ENCODE assay signal across 8 cellular contexts in the genomic region with DNA sequence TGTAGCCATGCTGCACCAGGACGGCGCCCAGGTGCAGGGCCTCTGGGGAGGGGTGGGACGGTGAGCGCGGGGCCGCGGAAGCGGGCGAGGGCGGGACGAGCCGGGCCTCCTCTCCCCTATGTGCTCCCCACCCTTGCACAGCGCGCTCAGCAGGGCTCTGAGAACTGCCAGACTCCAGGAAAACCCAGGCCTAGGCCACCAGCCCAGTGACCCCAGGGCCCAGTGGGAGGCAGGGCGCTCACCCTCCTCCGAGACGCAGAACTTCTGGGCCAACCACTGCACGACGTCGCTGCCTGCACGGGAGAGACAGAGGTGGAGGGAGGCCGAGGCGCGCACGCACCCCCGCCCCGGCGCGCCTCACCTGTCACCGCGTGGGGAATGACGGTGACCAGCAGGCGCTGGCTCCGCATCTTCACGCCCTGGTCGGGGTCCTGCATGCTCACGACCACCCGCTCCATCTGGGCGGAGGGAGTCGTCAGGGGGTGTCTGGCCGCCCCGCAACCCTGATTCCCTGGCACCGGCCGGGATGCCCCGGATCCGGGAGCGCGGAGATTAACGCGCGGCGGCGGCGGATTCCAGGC. TPM values are rescaled to one million over a fixed set of nuclear protein-coding genes. Genes with fewer than 3 reads are reported as not detected.
A peak's percentile ranks its signal among the peaks of the same experiment; 100 is the strongest.
DNase-seq lines count a peak whose midpoint lies in the region; ATAC-seq, FAIRE-seq and TF ChIP-seq lines count a peak whose summit lies in the region.

No MANE protein-coding gene starts in this region.

- CTCF ChIA-PET in activated CD4-positive, alpha-beta T cell treated with anti-CD3 and anti-CD28 coated beads, Interleukin-2, amount 10 ng/mL, durations not matched to agents 7 days and 5 days (lab: Charles Lee) = interaction anchor here (0.6 kb wide), 1 partner anchor 34 kb away, joined by 4 read pairs; no protein-coding TSS in a partner anchor
- CTCF ChIA-PET in K562 (lab: Yijun Ruan, JAX; ENCODE audit: low intra/inter-chr PET ratio) = no interaction called here

- DNase-seq in activated CD4-positive, alpha-beta T cell treated with anti-CD3 and anti-CD28 coated beads for 48 hours = peak; percentile 40
- DNase-seq in activated CD4-positive, alpha-beta T cell treated with anti-CD3 and anti-CD28 coated beads, Interleukin-2, amount 10 ng/mL, durations not matched to agents 7 days and 5 days = no peak
- DNase-seq in K562 (ENCODE audit: extremely low read depth in 1 of 4, low spot score in 3 of 4) (no peak), kidney epithelial cell (ENCODE audit: low read depth) (no peak), tibial artery (no peak), DMS153 treated with DMSO at 0.1 percent for 48 hours (lab: John Stamatoyannopoulos, UW; ENCODE audit: unreplicated experiment) (no peak)
- no peak for DNase-seq in NK-92 treated with Interleukin-12 subunit alpha and Interleukin-12 subunit beta, amount 100 ng/mL, for 24 hours (lab: John Stamatoyannopoulos, UW)

- TF ChIP-seq CTCF in K562 (IDR thresholded peaks at IDR 0.05 in 2 of 3, conservative IDR thresholded peaks at IDR 0.05 in 1 of 3; ENCODE audit: insufficient read depth in 2 of 3, low read depth in 1 of 3, low read length in 3 of 3) (no peak), kidney epithelial cell (IDR thresholded peaks at IDR 0.05; ENCODE audit: insufficient read depth, low read length, poor library complexity, severe bottlenecking) (no peak), tibial artery (IDR thresholded peaks at IDR 0.05) (no peak)

- H4K20me1 ChIP-seq in K562 (replicated peaks; ENCODE audit: control insufficient read depth, insufficient read depth, low read length) = no peaks in the 10 kb centered on the region

- H3K4me3 Mint-ChIP-seq in activated CD4-positive, alpha-beta T cell treated with anti-CD3 and anti-CD28 coated beads, Interleukin-2, amount 10 ng/mL, durations not matched to agents 7 days and 5 days = no peak overlapping the region

- ATAC-seq in K562 (no peak), HG02885 (IDR thresholded peaks at IDR 0.05; ENCODE audit: poor library complexity, unreplicated experiment) (no peak)

- H3K9me3 Mint-ChIP-seq in activated CD4-positive, alpha-beta T cell treated with anti-CD3 and anti-CD28 coated beads, Interleukin-2, amount 10 ng/mL, durations not matched to agents 7 days and 5 days = no peaks in the 10 kb centered on the region

- H3K27me3 Mint-ChIP-seq in activated CD4-positive, alpha-beta T cell treated with anti-CD3 and anti-CD28 coated beads, Interleukin-2, amount 10 ng/mL, durations not matched to agents 7 days and 5 days = peaks cover 36% of the 10 kb centered on the region

- TF ChIP-seq EP300 in K562 (IDR thresholded peaks at IDR 0.05; ENCODE audit: low read length) = no peak

- WGBS in K562 (ENCODE audit: insufficient coverage, low coverage, missing lambda C conversion rate) = 62% methylated on average over 15 of the region's 54 CpGs

- peaks cover 0 to 67% of the 10 kb centered on the region in 2 experiments; a peak in 2 of 5 replicates for H3K4me1 ChIP-seq in K562 (replicated peaks in 1 of 2; ENCODE audit: control insufficient read depth in 2 of 2, insufficient read depth in 2 of 2, low read length in 2 of 2)
- peaks cover 0 to 20% (median 15%) of the 10 kb centered on the region in 4 donors for H3K4me1 ChIP-seq in tibial artery

- no peak overlapping the region for H3K27ac ChIP-seq in K562 (ENCODE audit: extremely low read depth, low read depth, low read length)
- no peak overlapping the region for H3K27ac ChIP-seq in tibial artery

- no peak for TF ChIP-seq POLR2A in K562 (conservative IDR thresholded peaks at IDR 0.05)

- H3K9ac ChIP-seq in K562 (ENCODE audit: insufficient read depth in 1 of 2, low read depth in 2 of 2, low read length in 2 of 2) = no peak overlapping the region

- no peak for TF ChIP-seq RAD21 in K562 (CRISPR knock-in tag; conservative IDR thresholded peaks at IDR 0.05 in 1 of 2, IDR thresholded peaks at IDR 0.05 in 1 of 2)

- no peaks in the 10 kb centered on the region for H3K79me2 ChIP-seq in K562 (ENCODE audit: control insufficient read depth, insufficient read depth, low read length)

- H3K4me3 ChIP-seq in K562 (no peak overlapping the region), kidney epithelial cell (ENCODE audit: low read depth, low read length) (peak overlapping the region; percentile 11), tibial artery (peak overlapping the region; percentile 44 to 51)

- H3K36me3 ChIP-seq in K562 (ENCODE audit: control insufficient read depth, insufficient read depth, low read length) = no peaks in the 10 kb centered on the region
- H3K36me3 ChIP-seq in kidney epithelial cell (ENCODE audit: control insufficient read depth, insufficient read depth, low read length) = no peaks in the 10 kb centered on the region
- H3K36me3 ChIP-seq in tibial artery = no peaks in the 10 kb centered on the region

- intact Hi-C loops in K562 (cut with micrococcal nuclease) = no loop called here
- intact Hi-C loops in tibial artery (cut with DNase I; ENCODE audit: low total_unique reads) = no loop called here

- H3K36me3 Mint-ChIP-seq in activated CD4-positive, alpha-beta T cell treated with anti-CD3 and anti-CD28 coated beads, Interleukin-2, amount 10 ng/mL, durations not matched to agents 7 days and 5 days (ENCODE audit: low read depth) = no peaks in the 10 kb centered on the region

- H3K27me3 ChIP-seq in K562 (ENCODE audit: control insufficient read depth in 2 of 2, insufficient read depth in 2 of 2, low read length in 2 of 2) = no peaks in the 10 kb centered on the region
- H3K27me3 ChIP-seq in kidney epithelial cell (ENCODE audit: control insufficient read depth, insufficient read depth, low read length) = peaks cover 57% of the 10 kb centered on the region
- peaks cover 0 to 49% of the 10 kb centered on the region in 2 donors for H3K27me3 ChIP-seq in tibial artery

- POLR2A ChIA-PET in activated CD4-positive, alpha-beta T cell treated with anti-CD3 and anti-CD28 coated beads, Interleukin-2, amount 10 ng/mL, durations not matched to agents 7 days and 5 days (lab: Charles Lee) = no interaction called here
- POLR2A ChIA-PET in K562 (lab: Yijun Ruan, JAX) = no interaction called here

- in situ Hi-C loops in K562 (cut with MboI) = no loop called here

- no peak overlapping the region for H2AFZ ChIP-seq in K562 (ENCODE audit: low read depth, low read length)

- no TSS peak for BruUV-seq in K562 (replicated peaks; lab: Mats Ljungman, UMichigan)

- H3K4me2 ChIP-seq in K562 (ENCODE audit: insufficient read depth, low read length) = no peak overlapping the region

- H3K9me1 ChIP-seq in K562 (ENCODE audit: control insufficient read depth, insufficient read depth, low read length) = no peaks in the 10 kb centered on the region

- H3K9me3 ChIP-seq in K562 (replicated peaks; ENCODE audit: control insufficient read depth, insufficient read depth, low read depth, low read length) = no peaks in the 10 kb centered on the region
- no peaks in the 10 kb centered on the region for H3K9me3 ChIP-seq in tibial artery

- FAIRE-seq in K562 (lab: Jason Lieb, UNC) = no peak

- peaks cover 8% of the 10 kb centered on the region for H3K4me1 Mint-ChIP-seq in activated CD4-positive, alpha-beta T cell treated with anti-CD3 and anti-CD28 coated beads, Interleukin-2, amount 10 ng/mL, durations not matched to agents 7 days and 5 days

- H3K27ac Mint-ChIP-seq in activated CD4-positive, alpha-beta T cell treated with anti-CD3 and anti-CD28 coated beads, Interleukin-2, amount 10 ng/mL, durations not matched to agents 7 days and 5 days = no peak overlapping the region

RNA-seq across cellular contexts. Expression of a gene that starts 0.6 kb away (rescaled TPM):
- total RNA-seq in activated CD4-positive, alpha-beta T cell treated with anti-CD3 and anti-CD28 coated beads, Interleukin-2, amount 10 ng/mL, durations not matched to agents 7 days and 5 days = not detected
- total RNA-seq in K562 (2011; cell fraction: chromatin; rRNA removed; ENCODE audit: low replicate concordance) = 0.07 TPM in 1 of 2 replicates, not detected in the other
- not detected in 2 replicates for total RNA-seq in K562 (2011; cell fraction: nucleolus; rRNA removed)
- total RNA-seq in K562 (2011; cell fraction: nucleoplasm; rRNA removed) = not detected in 2 replicates
- not detected in 2 replicates for total RNA-seq in K562 (2014; rRNA removed)
- not detected in 2 replicates for total RNA-seq in K562 (2014; rRNA removed; fragmentation: Illumina TruSeq; extraction: Trizol)
- total RNA-seq in K562 (2015; rRNA removed; fragmentation: Illumina TruSeq; extraction: Trizol) = not detected in 2 replicates
- total RNA-seq in K562 (2021) = not detected in 2 replicates
- not detected in 2 replicates for polyA plus RNA-seq in K562 (2011; rRNA removed)
- not detected in 2 replicates for polyA plus RNA-seq in K562 (2011; cell fraction: cytosol; rRNA removed)
- not detected in 2 replicates for polyA plus RNA-seq in K562 (2011; cell fraction: nucleus; rRNA removed)
- not detected in 2 replicates for polyA plus RNA-seq in K562 (2012)
- not detected in 2 replicates for polyA plus RNA-seq in K562 (2014; fragmentation: Illumina TruSeq; extraction: Trizol)
- polyA plus RNA-seq in K562 (2014; fragmentation: Nextera tagmentation; extraction: Ambion mirVana) = not detected
- polyA plus RNA-seq in K562 (2014; rRNA removed) = not detected in 2 replicates
- polyA minus RNA-seq in K562 (2011; rRNA and poly(A)+ RNA removed) = not detected in 2 replicates
- not detected in 2 replicates for polyA minus RNA-seq in K562 (2011; cell fraction: cytosol; rRNA and poly(A)+ RNA removed)
- polyA minus RNA-seq in K562 (2011; cell fraction: nucleus; rRNA and poly(A)+ RNA removed) = not detected in 2 replicates
- 0.21 TPM in 1 of 2 replicates, not detected in the other for total RNA-seq in kidney epithelial cell

RNA-seq across cellular contexts. Expression of a gene that starts 5.3 kb away (rescaled TPM):
- total RNA-seq in activated CD4-positive, alpha-beta T cell treated with anti-CD3 and anti-CD28 coated beads, Interleukin-2, amount 10 ng/mL, durations not matched to agents 7 days and 5 days = not detected
- total RNA-seq in K562 (2011; cell fraction: chromatin; rRNA removed; ENCODE audit: low replicate concordance) = 2.2 and 9.2 TPM in 2 replicates
- 6.4 and 8.8 TPM in 2 replicates for total RNA-seq in K562 (2011; cell fraction: nucleolus; rRNA removed)
- total RNA-seq in K562 (2011; cell fraction: nucleoplasm; rRNA removed) = 4.1 and 5.6 TPM in 2 replicates
- 0.64 and 2.2 TPM in 2 replicates for total RNA-seq in K562 (2014; rRNA removed)
- total RNA-seq in K562 (2014; rRNA removed; fragmentation: Illumina TruSeq; extraction: Trizol) = 0.36 and 0.41 TPM in 2 replicates
- 0.19 and 0.40 TPM in 2 replicates for total RNA-seq in K562 (2015; rRNA removed; fragmentation: Illumina TruSeq; extraction: Trizol)
- total RNA-seq in K562 (2021) = 0.69 and 1.6 TPM in 2 replicates
- 2.0 and 2.5 TPM in 2 replicates for polyA plus RNA-seq in K562 (2011; rRNA removed)
- polyA plus RNA-seq in K562 (2011; cell fraction: cytosol; rRNA removed) = 3.0 and 6.0 TPM in 2 replicates
- 9.6 and 15.6 TPM in 2 replicates for polyA plus RNA-seq in K562 (2011; cell fraction: nucleus; rRNA removed)
- polyA plus RNA-seq in K562 (2012) = 0.71 and 0.74 TPM in 2 replicates
- 0.37 and 0.84 TPM in 2 replicates for polyA plus RNA-seq in K562 (2014; fragmentation: Illumina TruSeq; extraction: Trizol)
- not detected for polyA plus RNA-seq in K562 (2014; fragmentation: Nextera tagmentation; extraction: Ambion mirVana)
- polyA plus RNA-seq in K562 (2014; rRNA removed) = 0.86 and 1.8 TPM in 2 replicates
- polyA minus RNA-seq in K562 (2011; rRNA and poly(A)+ RNA removed) = 0.18 and 0.46 TPM in 2 replicates
- polyA minus RNA-seq in K562 (2011; cell fraction: cytosol; rRNA and poly(A)+ RNA removed) = 0.95 and 1.5 TPM in 2 replicates
- polyA minus RNA-seq in K562 (2011; cell fraction: nucleus; rRNA and poly(A)+ RNA removed) = 0.78 and 1.6 TPM in 2 replicates
- 0.62 and 0.96 TPM in 2 replicates for total RNA-seq in kidney epithelial cell

RNA-seq across cellular contexts. Expression of a gene that starts 7.8 kb away (rescaled TPM):
- total RNA-seq in activated CD4-positive, alpha-beta T cell treated with anti-CD3 and anti-CD28 coated beads, Interleukin-2, amount 10 ng/mL, durations not matched to agents 7 days and 5 days = not detected
- 5.5 and 10.4 TPM in 2 replicates for total RNA-seq in K562 (2011; cell fraction: chromatin; rRNA removed; ENCODE audit: low replicate concordance)
- 5.5 and 6.5 TPM in 2 replicates for total RNA-seq in K562 (2011; cell fraction: nucleolus; rRNA removed)
- 4.2 and 4.3 TPM in 2 replicates for total RNA-seq in K562 (2011; cell fraction: nucleoplasm; rRNA removed)
- 0.20 and 0.23 TPM in 2 replicates for total RNA-seq in K562 (2014; rRNA removed)
- total RNA-seq in K562 (2014; rRNA removed; fragmentation: Illumina TruSeq; extraction: Trizol) = not detected in 2 replicates
- total RNA-seq in K562 (2015; rRNA removed; fragmentation: Illumina TruSeq; extraction: Trizol) = not detected in 2 replicates
- total RNA-seq in K562 (2021) = 0.58 and 0.67 TPM in 2 replicates
- polyA plus RNA-seq in K562 (2011; rRNA removed) = 0.92 and 1.0 TPM in 2 replicates
- 0.19 and 0.66 TPM in 2 replicates for polyA plus RNA-seq in K562 (2011; cell fraction: cytosol; rRNA removed)
- 9.1 and 13.2 TPM in 2 replicates for polyA plus RNA-seq in K562 (2011; cell fraction: nucleus; rRNA removed)
- polyA plus RNA-seq in K562 (2012) = 0.17 and 0.33 TPM in 2 replicates
- polyA plus RNA-seq in K562 (2014; fragmentation: Illumina TruSeq; extraction: Trizol) = 0.13 and 0.19 TPM in 2 replicates
- not detected for polyA plus RNA-seq in K562 (2014; fragmentation: Nextera tagmentation; extraction: Ambion mirVana)
- 0.18 and 0.23 TPM in 2 replicates for polyA plus RNA-seq in K562 (2014; rRNA removed)
- 0.15 TPM in 1 of 2 replicates, not detected in the other for polyA minus RNA-seq in K562 (2011; rRNA and poly(A)+ RNA removed)
- not detected in 2 replicates for polyA minus RNA-seq in K562 (2011; cell fraction: cytosol; rRNA and poly(A)+ RNA removed)
- polyA minus RNA-seq in K562 (2011; cell fraction: nucleus; rRNA and poly(A)+ RNA removed) = 0.81 and 1.2 TPM in 2 replicates
- not detected in 2 replicates for total RNA-seq in kidney epithelial cell

RNA-seq across cellular contexts. Expression of a gene that starts 40.5 kb away (rescaled TPM):
- 10 to 100 TPM; 16.0 to 19.6 TPM for total RNA-seq in activated CD4-positive, alpha-beta T cell treated with anti-CD3 and anti-CD28 coated beads, Interleukin-2, amount 10 ng/mL, durations not matched to agents 7 days and 5 days
- 46.9 and 106 TPM in 2 replicates for total RNA-seq in K562 (2011; cell fraction: chromatin; rRNA removed; ENCODE audit: low replicate concordance)
- 85.9 and 102 TPM in 2 replicates for total RNA-seq in K562 (2011; cell fraction: nucleolus; rRNA removed)
- 71.8 and 74.9 TPM in 2 replicates for total RNA-seq in K562 (2011; cell fraction: nucleoplasm; rRNA removed)
- total RNA-seq in K562 (2014; rRNA removed) (19.5 and 19.6 TPM in 2 replicates), K562 (2014; rRNA removed; fragmentation: Illumina TruSeq; extraction: Trizol) (11.7 and 12.0 TPM in 2 replicates), K562 (2015; rRNA removed; fragmentation: Illumina TruSeq; extraction: Trizol) (15.0 and 15.3 TPM in 2 replicates), K562 (2021) (46.5 and 47.9 TPM in 2 replicates), kidney epithelial cell (97.5 and 131 TPM in 2 replicates)
- polyA plus RNA-seq in K562 (2011; rRNA removed) (14.7 and 27.7 TPM in 2 replicates), K562 (2014; fragmentation: Illumina TruSeq; extraction: Trizol) (23.6 and 37.8 TPM in 2 replicates), K562 (2014; fragmentation: Nextera tagmentation; extraction: Ambion mirVana) (1 to 10 TPM; 1.0 to 1.6 TPM), K562 (2014; rRNA removed) (25.8 and 33.9 TPM in 2 replicates)
- polyA plus RNA-seq in K562 (2011; cell fraction: cytosol; rRNA removed) = 19.6 and 35.6 TPM in 2 replicates
- 51.2 and 61.8 TPM in 2 replicates for polyA plus RNA-seq in K562 (2011; cell fraction: nucleus; rRNA removed)
- polyA plus RNA-seq in K562 (2012) = 72.8 and 78.0 TPM in 2 replicates
- 8.6 and 9.1 TPM in 2 replicates for polyA minus RNA-seq in K562 (2011; rRNA and poly(A)+ RNA removed)
- 21.1 and 25.8 TPM in 2 replicates for polyA minus RNA-seq in K562 (2011; cell fraction: cytosol; rRNA and poly(A)+ RNA removed)
- 17.0 and 21.4 TPM in 2 replicates for polyA minus RNA-seq in K562 (2011; cell fraction: nucleus; rRNA and poly(A)+ RNA removed)

RNA-seq across cellular contexts. Expression of a gene that starts 45.9 kb away (rescaled TPM):
- 10 to 100 TPM; 52.6 to 53.7 TPM for total RNA-seq in activated CD4-positive, alpha-beta T cell treated with anti-CD3 and anti-CD28 coated beads, Interleukin-2, amount 10 ng/mL, durations not matched to agents 7 days and 5 days
- total RNA-seq in K562 (2011; cell fraction: chromatin; rRNA removed; ENCODE audit: low replicate concordance) = 467 and 776 TPM in 2 replicates
- 285 and 302 TPM in 2 replicates for total RNA-seq in K562 (2011; cell fraction: nucleolus; rRNA removed)
- 502 and 604 TPM in 2 replicates for total RNA-seq in K562 (2011; cell fraction: nucleoplasm; rRNA removed)
- total RNA-seq in K562 (2014; rRNA removed) = 78.8 and 80.9 TPM in 2 replicates
- 42.2 and 52.6 TPM in 2 replicates for total RNA-seq in K562 (2014; rRNA removed; fragmentation: Illumina TruSeq; extraction: Trizol)
- total RNA-seq in K562 (2015; rRNA removed; fragmentation: Illumina TruSeq; extraction: Trizol) = 65.9 and 66.1 TPM in 2 replicates
- 73.7 and 75.8 TPM in 2 replicates for total RNA-seq in K562 (2021)
- 59.5 and 73.0 TPM in 2 replicates for polyA plus RNA-seq in K562 (2011; rRNA removed)
- 25.2 and 40.6 TPM in 2 replicates for polyA plus RNA-seq in K562 (2011; cell fraction: cytosol; rRNA removed)
- 326 and 402 TPM in 2 replicates for polyA plus RNA-seq in K562 (2011; cell fraction: nucleus; rRNA removed)
- polyA plus RNA-seq in K562 (2012) = 48.8 and 69.8 TPM in 2 replicates
- 40.1 and 40.7 TPM in 2 replicates for polyA plus RNA-seq in K562 (2014; fragmentation: Illumina TruSeq; extraction: Trizol)
- polyA plus RNA-seq in K562 (2014; fragmentation: Nextera tagmentation; extraction: Ambion mirVana) = 1 to 10 TPM; 1.7 to 5.4 TPM
- 93.3 and 106 TPM in 2 replicates for polyA plus RNA-seq in K562 (2014; rRNA removed)
- polyA minus RNA-seq in K562 (2011; rRNA and poly(A)+ RNA removed) = 45.7 and 59.3 TPM in 2 replicates
- 25.7 and 26.1 TPM in 2 replicates for polyA minus RNA-seq in K562 (2011; cell fraction: cytosol; rRNA and poly(A)+ RNA removed)
- 134 and 199 TPM in 2 replicates for polyA minus RNA-seq in K562 (2011; cell fraction: nucleus; rRNA and poly(A)+ RNA removed)
- total RNA-seq in kidney epithelial cell = 61.8 and 109 TPM in 2 replicates
